Comparison of ENCODE assay signal across 21 cellular contexts in the genomic region with DNA sequence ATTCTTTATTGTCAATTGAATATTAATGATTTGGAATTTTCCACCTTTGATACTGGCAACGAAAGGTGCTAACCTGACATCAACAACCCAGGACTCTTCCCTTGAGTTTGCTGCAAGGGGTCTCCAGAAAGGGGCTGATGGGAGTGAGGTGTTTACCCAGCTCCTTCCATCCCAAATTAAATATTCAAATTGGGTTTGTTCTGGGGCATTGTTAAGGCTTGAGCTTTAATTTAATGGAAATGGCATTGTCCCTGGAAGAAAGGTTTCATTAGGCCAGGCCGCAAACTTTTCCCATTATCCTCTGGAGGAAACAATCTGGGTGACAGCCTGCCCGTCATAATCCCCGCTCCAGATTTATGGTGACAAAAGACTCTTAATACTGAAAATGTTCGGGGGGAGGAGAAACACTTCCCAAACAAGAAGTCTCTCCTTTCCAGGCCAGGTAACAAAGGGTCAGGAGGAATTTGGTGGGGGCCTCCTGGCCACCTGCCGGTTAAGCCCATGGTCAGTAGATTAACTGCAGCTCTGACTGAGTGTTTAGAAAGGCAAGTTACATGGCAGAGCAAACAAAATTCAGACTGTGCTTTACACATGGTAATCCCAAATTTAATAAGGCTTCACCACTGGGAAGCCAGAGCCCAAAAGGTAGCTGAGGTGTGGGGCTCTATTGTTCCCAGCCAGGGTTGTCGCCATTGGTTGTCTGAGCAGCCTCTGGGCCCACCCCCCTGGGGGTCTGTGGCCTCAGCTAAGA.
DNase-seq lines count a peak whose midpoint lies in the region; ATAC-seq and TF ChIP-seq lines count a peak whose summit lies in the region.
"Had no signal": no experiment of that assay in that cellular context is flagged by ENCODE, and none has a peak within 500 bp of the region (broad histone marks: within the 10 kb centered on the region; RNA-seq: fewer than 3 reads in every experiment).

No MANE protein-coding gene starts in this region.

- peaks cover 5% of the 10 kb centered on the region; the same call in 1 of the 2 replicates for H3K36me3 ChIP-seq in GM23338 (ENCODE audit: insufficient read depth)
- no peaks in the 10 kb centered on the region for H3K36me3 ChIP-seq in iPS-15b (ENCODE audit: control insufficient read depth, insufficient read depth, low read length)
- no peaks in the 10 kb centered on the region for H3K36me3 ChIP-seq in neuronal stem cell (replicated peaks in 1 of 2; ENCODE audit: control insufficient read depth in 2 of 2, insufficient read depth in 2 of 2, low read length in 2 of 2)
- H3K36me3 ChIP-seq: BE2C, MG63, Peyer's patch had no signal

- no CpG with 5 or more reads among the region's 7 CpGs for WGBS in neuronal stem cell (ENCODE audit: extremely low coverage in 2 of 2, insufficient read length in 2 of 2, insufficient replicate concordance in 1 of 2), 2 donors

- H3K4me3 Mint-ChIP-seq in GM23338 = peak overlapping the region; percentile 12; the same call in 1 of the 3 replicates
- H3K4me3 Mint-ChIP-seq: CD4-positive, alpha-beta T cell; IgD-negative memory B cell had no signal

- no peak overlapping the region for H3K14ac ChIP-seq in neuronal stem cell (ENCODE audit: low read length)

- no peaks in the 10 kb centered on the region for H3K27me3 ChIP-seq in GM23338 (ENCODE audit: insufficient read depth)
- H3K27me3 ChIP-seq in iPS-15b (ENCODE audit: control insufficient read depth, insufficient read depth, low read length) = peaks cover 10% of the 10 kb centered on the region
- peaks cover 0 to 38% (median 0%) of the 10 kb centered on the region in 3 experiments for H3K27me3 ChIP-seq in neuronal stem cell (ENCODE audit: control insufficient read depth in 3 of 3, insufficient read depth in 3 of 3, low read depth in 1 of 3, low read length in 3 of 3)
- H3K27me3 ChIP-seq: BE2C, MG63, Peyer's patch had no signal

- peaks cover 31% of the 10 kb centered on the region for H3K4me1 Mint-ChIP-seq in GM23338
- H3K4me1 Mint-ChIP-seq: IgD-negative memory B cell had no signal

- no peak overlapping the region for H2BK5ac ChIP-seq in neuronal stem cell (ENCODE audit: low read length)

- peak overlapping the region; percentile 85 for H3K27ac Mint-ChIP-seq in GM23338
- H3K27ac Mint-ChIP-seq: CD4-positive, alpha-beta T cell; IgD-negative memory B cell had no signal

- peaks cover 13% of the 10 kb centered on the region for H3K27me3 Mint-ChIP-seq in GM23338 (ENCODE audit: insufficient read depth, low read depth, poor library complexity)

- H3K23ac ChIP-seq in neuronal stem cell (ENCODE audit: low read depth, low read length, poor library complexity) = no peak overlapping the region

- H2AK5ac ChIP-seq in neuronal stem cell (ENCODE audit: low read depth, low read length) = no peak overlapping the region

- DNase-seq in GM23338 (ENCODE audit: low spot score) (peak; percentile 56), NCI-H82 treated with DMSO at 0.1 percent for 48 hours (lab: John Stamatoyannopoulos, UW; ENCODE audit: unreplicated experiment) (peak; percentile 92), neuronal stem cell (ENCODE audit: low spot score) (no peak), HT-29 (ENCODE audit: low spot score) (no peak), cerebellar nuclear complex (lab: John Stamatoyannopoulos, UW) (no peak), inferior parietal cortex (ENCODE audit: extremely low spot score) (no peak)
- DNase-seq: BE2C; Caco-2; CD4-positive, alpha-beta T cell; GM23248; Karpas-422; MG63; NCI-H1048; NCI-H1436; NCI-H2029; NCI-H345; NCI-H524 treated with DMSO at 0.1 percent for 48 hours; Peyer's patch had no signal

- H2BK12ac ChIP-seq in neuronal stem cell (ENCODE audit: low read length) = no peak overlapping the region

- no peak overlapping the region for H3K9ac ChIP-seq in iPS-15b (ENCODE audit: low read depth, low read length)
- H3K9ac ChIP-seq in neuronal stem cell (ENCODE audit: low read depth, low read length, poor library complexity) = no peak overlapping the region
- H3K9ac ChIP-seq: GM23248 had no signal

- peak; percentile 86 for ATAC-seq in GM23338
- ATAC-seq: GM12878 had no signal

- H2AFZ ChIP-seq in GM23338 (peak overlapping the region; percentile 7), neuronal stem cell (ENCODE audit: low read length) (no peak overlapping the region)
- H2AFZ ChIP-seq: GM23248 had no signal

- H4K20me1 ChIP-seq in GM23338 (replicated peaks; ENCODE audit: insufficient read depth) = no peaks in the 10 kb centered on the region

- H3K4ac ChIP-seq in neuronal stem cell (ENCODE audit: low read length) = no peak overlapping the region

- H3F3A ChIP-seq in GM23338 (replicated peaks; ENCODE audit: low read depth) = peaks cover 21% of the 10 kb centered on the region; the same call in 1 of the 2 replicates

- no peak overlapping the region for H4K91ac ChIP-seq in neuronal stem cell (ENCODE audit: low read depth, low read length, poor library complexity)

- no peak overlapping the region for H3K18ac ChIP-seq in neuronal stem cell (ENCODE audit: low read length)

- no peak overlapping the region for H4K8ac ChIP-seq in neuronal stem cell (ENCODE audit: low read depth, low read length)

- no peak overlapping the region for H2BK120ac ChIP-seq in neuronal stem cell (ENCODE audit: low read depth, low read length)

- peak overlapping the region; percentile 24; the same call in 1 of the 2 replicates for H3K4me3 ChIP-seq in GM23338
- H3K4me3 ChIP-seq in iPS-15b (ENCODE audit: low read depth, low read length) = peak overlapping the region; percentile 16
- H3K4me3 ChIP-seq in neuronal stem cell (ENCODE audit: low read length in 2 of 2) = no peak overlapping the region
- H3K4me3 ChIP-seq: GM12878, GM23248, MG63, Peyer's patch had no signal

- no peaks in the 10 kb centered on the region for H3K79me1 ChIP-seq in neuronal stem cell (ENCODE audit: low read depth, low read length)

- peaks cover 14% of the 10 kb centered on the region for H3K36me3 Mint-ChIP-seq in GM23338 (ENCODE audit: low read depth)

- TF ChIP-seq CTCF in GM23338 (conservative IDR thresholded peaks at IDR 0.05; ENCODE audit: low read depth in 2 of 2) = no peak

- H3K4me2 ChIP-seq in GM23338 (peak overlapping the region; percentile 48), neuronal stem cell (ENCODE audit: insufficient read depth, low read length, poor library complexity, severe bottlenecking) (no peak overlapping the region)

- no peak overlapping the region for H2BK15ac ChIP-seq in neuronal stem cell (ENCODE audit: low read length)

- H3K9me3 Mint-ChIP-seq in GM23338 = peaks cover 16% of the 10 kb centered on the region

- peaks cover 11% of the 10 kb centered on the region for H3K9me2 ChIP-seq in GM23338 (ENCODE audit: insufficient read depth)

- H3K4me1 ChIP-seq in GM23338 (ENCODE audit: insufficient read depth) = peaks cover 23% of the 10 kb centered on the region
- H3K4me1 ChIP-seq in iPS-15b (ENCODE audit: control insufficient read depth, insufficient read depth, low read length) = peaks cover 16% of the 10 kb centered on the region
- H3K4me1 ChIP-seq in neuronal stem cell (ENCODE audit: control insufficient read depth in 2 of 2, insufficient read depth in 1 of 2, low read depth in 1 of 2, low read length in 2 of 2) = peaks cover 11 to 20% of the 10 kb centered on the region in 2 donors
- H3K4me1 ChIP-seq: BE2C, Peyer's patch had no signal

- H3K79me2 ChIP-seq in GM23338 (replicated peaks; ENCODE audit: insufficient read depth) = no peaks in the 10 kb centered on the region

- H3K9me3 ChIP-seq in iPS-15b (ENCODE audit: control insufficient read depth, insufficient read depth, low read length) (peaks cover 2% of the 10 kb centered on the region), neuronal stem cell (replicated peaks in 1 of 2; ENCODE audit: control insufficient read depth in 2 of 2, insufficient read depth in 1 of 2, low read depth in 1 of 2, low read length in 2 of 2) (peaks cover 0 to 5% of the 10 kb centered on the region in 2 donors)
- H3K9me3 ChIP-seq: BE2C, Caco-2, MG63, Peyer's patch had no signal

- H3K27ac ChIP-seq in GM23338 (ENCODE audit: low read depth) = peak overlapping the region; percentile 79
- peak overlapping the region; percentile 12 for H3K27ac ChIP-seq in neuronal stem cell (replicated peaks; ENCODE audit: low read length)
- H3K27ac ChIP-seq: GM23248, Peyer's patch had no signal

TF ChIP-seq in GM23338, 12 proteins besides CTCF, POLR2A, EP300 and RAD21 (continues in another document):
- no peak for TF ChIP-seq POLR2AphosphoS5 (IDR thresholded peaks at IDR 0.05; ENCODE audit: low read depth)
- TF ChIP-seq, protein P1, sequence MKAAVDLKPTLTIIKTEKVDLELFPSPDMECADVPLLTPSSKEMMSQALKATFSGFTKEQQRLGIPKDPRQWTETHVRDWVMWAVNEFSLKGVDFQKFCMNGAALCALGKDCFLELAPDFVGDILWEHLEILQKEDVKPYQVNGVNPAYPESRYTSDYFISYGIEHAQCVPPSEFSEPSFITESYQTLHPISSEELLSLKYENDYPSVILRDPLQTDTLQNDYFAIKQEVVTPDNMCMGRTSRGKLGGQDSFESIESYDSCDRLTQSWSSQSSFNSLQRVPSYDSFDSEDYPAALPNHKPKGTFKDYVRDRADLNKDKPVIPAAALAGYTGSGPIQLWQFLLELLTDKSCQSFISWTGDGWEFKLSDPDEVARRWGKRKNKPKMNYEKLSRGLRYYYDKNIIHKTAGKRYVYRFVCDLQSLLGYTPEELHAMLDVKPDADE (IDR thresholded peaks at IDR 0.05) = no peak
- no peak for TF ChIP-seq NANOG (IDR thresholded peaks at IDR 0.05; ENCODE audit: borderline replicate concordance)
- no peak for TF ChIP-seq STAT1 (IDR thresholded peaks at IDR 0.05; ENCODE audit: unreplicated experiment)
- no peak for TF ChIP-seq ZNF114 (CRISPR knock-in tag; IDR thresholded peaks at IDR 0.05)
- no peak for TF ChIP-seq ZNF331 (CRISPR knock-in tag; IDR thresholded peaks at IDR 0.05; ENCODE audit: low read depth)
- no peak for TF ChIP-seq EZH2 (IDR thresholded peaks at IDR 0.05; ENCODE audit: low read depth, unreplicated experiment)
- TF ChIP-seq EZH2phosphoT487 (IDR thresholded peaks at IDR 0.05; ENCODE audit: unreplicated experiment) = no peak

Comparison
In these comparisons a context has a peak if more than half of its experiments do, and no peak if none do; other contexts are left out.
1. DNase-seq: peak in GM23338 (single experiment) and NCI-H82 treated with DMSO at 0.1 percent for 48 hours (single experiment); none in neuronal stem cell (single experiment), HT-29 (single experiment), cerebellar nuclear complex (0 of 2) and inferior parietal cortex (single experiment).
2. H3K4me3 ChIP-seq: peak in GM23338 (single experiment) and iPS-15b (single experiment); none in neuronal stem cell (0 of 2).